8 cellular contexts compared by ENCODE assay signal in the genomic region with DNA sequence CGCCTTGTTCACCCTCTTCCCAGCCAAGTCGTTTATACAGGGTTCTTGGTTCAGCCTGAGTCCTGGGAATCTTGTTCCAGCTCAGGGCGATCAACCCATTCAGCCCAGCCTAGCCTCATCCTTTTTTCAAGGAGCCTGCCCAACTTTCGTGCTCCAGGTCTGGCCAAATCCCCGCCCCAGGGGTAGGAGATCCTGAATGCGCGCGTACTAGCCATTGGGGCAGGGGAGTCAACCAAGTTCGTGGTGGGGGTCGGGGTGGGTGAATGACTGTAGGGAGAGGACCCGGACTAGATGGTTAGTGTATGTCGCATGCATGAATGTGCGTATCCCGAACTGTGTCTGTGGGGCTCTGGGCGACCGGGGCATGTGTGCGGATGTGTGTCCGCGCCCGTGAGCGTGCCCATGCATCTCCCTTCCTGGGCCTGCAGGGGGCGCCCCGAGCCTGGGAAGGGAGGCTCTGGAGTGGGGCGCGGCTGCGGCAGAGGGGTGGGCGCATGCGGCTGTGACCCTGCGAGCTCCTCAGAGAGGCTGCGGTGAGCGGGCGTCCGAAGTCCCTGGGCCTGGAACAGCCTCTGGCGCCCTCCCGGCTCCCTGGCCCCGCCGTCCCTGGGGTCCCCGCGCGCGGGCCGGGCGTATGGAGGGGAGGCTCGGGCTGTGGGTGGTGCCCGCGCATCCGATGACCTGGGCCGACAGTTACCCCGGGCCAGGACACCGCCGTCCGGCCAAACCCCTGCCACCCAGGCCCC. TPM values are rescaled to one million over a fixed set of nuclear protein-coding genes. Genes with fewer than 3 reads are reported as not detected.
DNase-seq lines count a peak whose midpoint lies in the region; ATAC-seq and TF ChIP-seq lines count a peak whose summit lies in the region.

No MANE protein-coding gene starts in this region.

- no peak overlapping the region for H2BK12ac ChIP-seq in trophoblast cell (ENCODE audit: low read length)

- no CpG with 5 or more reads among the region's 52 CpGs for WGBS in trophoblast cell (ENCODE audit: extremely low coverage, insufficient coverage, insufficient read length)
- WGBS in thyroid gland, 2 donors = 21 to 38% methylated on average over 11 of the region's 52 CpGs

- H3K4me1 ChIP-seq in adipocyte (ENCODE audit: control insufficient read depth, insufficient read depth, low read length) = peaks cover 9% of the 10 kb centered on the region
- peaks cover 0 to 5% of the 10 kb centered on the region in 2 experiments for H3K4me1 ChIP-seq in trophoblast cell (ENCODE audit: control insufficient read depth in 1 of 2, insufficient read depth in 2 of 2, low read length in 2 of 2)
- peaks cover 0 to 4% of the 10 kb centered on the region in 2 donors for H3K4me1 ChIP-seq in thyroid gland

- intact Hi-C loops in left cardiac atrium (cut with DNase I) = loop anchor here in 1 of 2 donors (5.0 kb wide), 2 partner anchors 34 to 89 kb away; partner anchors contain the start of gene RPP25L
- intact Hi-C loops in thyroid gland (cut with DNase I) = loop anchor here (10.0 kb wide), 1 partner anchor 66 kb away; the partner anchor contains the start of gene SIGMAR1

- H3F3A ChIP-seq in SU-DHL-6 (ENCODE audit: insufficient read depth) = no peaks in the 10 kb centered on the region

- H3K27ac ChIP-seq in SU-DHL-6 (ENCODE audit: low read depth, low read length) (no peak overlapping the region), trophoblast cell (ENCODE audit: low read depth, low read length) (no peak overlapping the region), thyroid gland (peak overlapping the region; percentile 11 to 82 (median 79))

- H3K9me3 ChIP-seq in SU-DHL-6 (ENCODE audit: insufficient read depth, low read length) (no peaks in the 10 kb centered on the region), adipocyte (ENCODE audit: control insufficient read depth, low read length) (no peaks in the 10 kb centered on the region), trophoblast cell (ENCODE audit: insufficient read depth, low read depth, low read length) (no peaks in the 10 kb centered on the region), thyroid gland (no peaks in the 10 kb centered on the region)

- no peak overlapping the region for H3K23ac ChIP-seq in trophoblast cell (ENCODE audit: low read length)

- no peak overlapping the region for H2BK5ac ChIP-seq in trophoblast cell (ENCODE audit: low read depth, low read length, poor library complexity)

- DNase-seq in LoVo (ENCODE audit: low spot score) (peak; percentile 72), adipocyte (ENCODE audit: low read depth) (peak; percentile 90), left cardiac atrium (peak; percentile 82), trophoblast cell (peak; percentile 39 to 73), thyroid gland (peak; percentile 69), GF-D8 (lab: John Stamatoyannopoulos, UW) (no peak)

- H3K18ac ChIP-seq in trophoblast cell (ENCODE audit: low read length) = no peak overlapping the region

- H2AK5ac ChIP-seq in trophoblast cell (ENCODE audit: low read length) = no peak overlapping the region

- H3K14ac ChIP-seq in trophoblast cell (ENCODE audit: low read length) = no peak overlapping the region

- H3K4me3 ChIP-seq in SU-DHL-6 (ENCODE audit: insufficient read depth, low read length, poor library complexity, severe bottlenecking) = peak overlapping the region; percentile 43
- H3K4me3 ChIP-seq in adipocyte (ENCODE audit: low read length) = peak overlapping the region; percentile 87
- peak overlapping the region; percentile 70 for H3K4me3 ChIP-seq in trophoblast cell (ENCODE audit: low read depth, low read length)
- peak overlapping the region; percentile 19 to 59 (median 47) for H3K4me3 ChIP-seq in thyroid gland (replicated peaks in 1 of 3)

- no peak overlapping the region for H2BK120ac ChIP-seq in trophoblast cell (ENCODE audit: insufficient read depth, low read length, poor library complexity)

- peak overlapping the region; percentile 57 for H3K4me2 ChIP-seq in SU-DHL-6 (ENCODE audit: low read depth, low read length, poor library complexity, severe bottlenecking)
- H3K4me2 ChIP-seq in trophoblast cell (ENCODE audit: low read length) = peak overlapping the region; percentile 91

- peak overlapping the region; percentile 13 for H4K12ac ChIP-seq in trophoblast cell (ENCODE audit: low read depth, low read length)

- TF ChIP-seq CTCF in SU-DHL-6 (IDR thresholded peaks at IDR 0.05; ENCODE audit: insufficient read depth, low read length, poor library complexity, severe bottlenecking) (peak; percentile 94), thyroid gland (IDR thresholded peaks at IDR 0.05) (peak; percentile 59 to 93 (median 84))

- H4K8ac ChIP-seq in trophoblast cell (ENCODE audit: low read depth, low read length) = peak overlapping the region; percentile 63

- H3K9ac ChIP-seq in SU-DHL-6 (ENCODE audit: low read length) = peak overlapping the region; percentile 46
- peak overlapping the region; percentile 84 for H3K9ac ChIP-seq in adipocyte (ENCODE audit: low read length)
- H3K9ac ChIP-seq in trophoblast cell (ENCODE audit: low read length) = no peak overlapping the region

- H2AFZ ChIP-seq in SU-DHL-6 (ENCODE audit: low read depth, low read length, severe bottlenecking) = peak overlapping the region; percentile 85
- peak overlapping the region; percentile 93 for H2AFZ ChIP-seq in trophoblast cell (ENCODE audit: insufficient read depth, low read length, poor library complexity)

- H3K79me2 ChIP-seq in SU-DHL-6 (ENCODE audit: insufficient read depth, low read length) (no peaks in the 10 kb centered on the region), trophoblast cell (ENCODE audit: control insufficient read depth, insufficient read depth, low read length, poor library complexity) (no peaks in the 10 kb centered on the region)

- H3K36me3 ChIP-seq in SU-DHL-6 (ENCODE audit: low read length) = no peaks in the 10 kb centered on the region
- H3K36me3 ChIP-seq in adipocyte (ENCODE audit: control insufficient read depth, insufficient read depth, low read length, severe bottlenecking) = no peaks in the 10 kb centered on the region
- no peaks in the 10 kb centered on the region for H3K36me3 ChIP-seq in trophoblast cell (ENCODE audit: control insufficient read depth in 1 of 2, insufficient read depth in 2 of 2, low read length in 2 of 2)
- H3K36me3 ChIP-seq in thyroid gland = no peaks in the 10 kb centered on the region

- H3K79me1 ChIP-seq in trophoblast cell (ENCODE audit: low read length) = no peaks in the 10 kb centered on the region

- no peaks in the 10 kb centered on the region for H3K9me2 ChIP-seq in SU-DHL-6 (replicated peaks; ENCODE audit: insufficient read depth, low read length)

- H4K91ac ChIP-seq in trophoblast cell (ENCODE audit: low read depth, low read length) = no peak overlapping the region

- ATAC-seq in GM18511 (IDR thresholded peaks at IDR 0.05; ENCODE audit: unreplicated experiment) (peak; percentile 63), left cardiac atrium (peak; percentile 94 to 97)

- no peaks in the 10 kb centered on the region for H4K20me1 ChIP-seq in SU-DHL-6 (ENCODE audit: low read depth, low read length)

- no peak for TF ChIP-seq POLR2A in thyroid gland (IDR thresholded peaks at IDR 0.05)

- H3K27me3 ChIP-seq in SU-DHL-6 (ENCODE audit: low read length) = no peaks in the 10 kb centered on the region
- no peaks in the 10 kb centered on the region for H3K27me3 ChIP-seq in adipocyte (replicated peaks; ENCODE audit: control insufficient read depth, insufficient read depth, low read length)
- peaks cover 9% of the 10 kb centered on the region for H3K27me3 ChIP-seq in trophoblast cell (ENCODE audit: insufficient read depth, low read length)
- H3K27me3 ChIP-seq in thyroid gland = no peaks in the 10 kb centered on the region

- no peak overlapping the region for H3K4ac ChIP-seq in trophoblast cell (ENCODE audit: low read depth, low read length)

RNA-seq across cellular contexts. Expression of gene CCL21, which starts 8.7 kb away (rescaled TPM):
- 10 to 100 TPM; 19.0 to 65.3 TPM for total RNA-seq in left cardiac atrium
- polyA plus RNA-seq in trophoblast cell (2013) = not detected in 2 replicates
- 1,000 to 10,000 TPM in 1 of 4 donors, 100 to 1,000 TPM in 3; 196 to 1,821 (median 617) TPM for total RNA-seq in thyroid gland

RNA-seq across cellular contexts. Expression of gene CCL19, which starts 10.1 kb away (rescaled TPM):
- total RNA-seq in left cardiac atrium = 10 to 100 TPM in 1 of 2 donors, 1 to 10 TPM in 1; 8.0 to 13.4 TPM
- polyA plus RNA-seq in trophoblast cell (2013) = not detected in 2 replicates
- total RNA-seq in thyroid gland = 1 to 10 TPM in 2 of 4 donors, not detected in 2; 2.2 to 8.5 TPM

RNA-seq across cellular contexts. Expression of gene CCL27, which starts 38.7 kb away (rescaled TPM):
- total RNA-seq in left cardiac atrium = not detected
- 0.19 and 0.33 TPM in 2 replicates for polyA plus RNA-seq in trophoblast cell (2013)
- total RNA-seq in thyroid gland = 1 to 10 TPM in 1 of 4 donors, not detected in 3; 1.1 TPM

RNA-seq across cellular contexts. Expression of gene IL11RA, which starts 49.2 kb away (rescaled TPM):
- 10 to 100 TPM; 38.3 to 51.0 TPM for total RNA-seq in left cardiac atrium
- 6.6 and 7.0 TPM in 2 replicates for polyA plus RNA-seq in trophoblast cell (2013)
- total RNA-seq in thyroid gland = 10 to 100 TPM; 43.8 to 89.9 (median 56.5) TPM

RNA-seq across cellular contexts. Expression of gene GALT, which starts 54.7 kb away (rescaled TPM):
- 10 to 100 TPM; 36.9 to 37.9 TPM for total RNA-seq in left cardiac atrium
- 27.5 and 27.6 TPM in 2 replicates for polyA plus RNA-seq in trophoblast cell (2013)
- 10 to 100 TPM; 48.7 to 76.5 (median 57.1) TPM for total RNA-seq in thyroid gland

Comparison
In these comparisons a context has a peak if more than half of its experiments do, and no peak if none do; other contexts are left out.
1. H3K27ac ChIP-seq: peak in thyroid gland (3 of 3); none in SU-DHL-6 (single experiment) and trophoblast cell (single experiment).
2. Peak in every context shown above with its lines, with median percentiles within 50 percentile points of each other: H3K4me3 ChIP-seq.